ENCODE assay signal across 2 cellular contexts in the genomic region with DNA sequence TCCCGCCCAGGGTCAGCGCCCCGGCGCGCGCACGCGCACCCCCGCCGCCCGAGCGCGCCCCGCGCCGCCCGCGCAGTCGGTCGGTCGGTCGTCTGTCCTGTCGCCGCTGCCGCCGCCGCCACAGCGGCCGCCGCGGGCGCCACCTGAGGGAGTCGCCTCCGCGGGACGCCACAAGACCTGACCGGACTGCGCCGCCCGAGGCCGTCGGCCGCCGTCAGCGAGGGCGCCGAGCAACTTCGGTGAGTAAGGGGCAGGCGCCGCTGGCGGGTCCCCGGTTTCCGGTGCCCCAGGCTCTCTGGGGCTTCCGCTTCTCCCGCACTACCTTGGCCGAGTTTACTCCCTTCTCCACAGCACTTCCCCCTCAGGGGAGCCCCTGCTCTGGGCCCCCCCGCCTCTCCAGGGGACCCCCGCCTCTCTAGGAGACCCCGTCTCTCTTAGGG.
A peak's percentile ranks its signal among the peaks of the same experiment; 100 is the strongest.
TF ChIP-seq lines count a peak whose summit lies in the region.

No MANE protein-coding gene starts in this region.

TF ChIP-seq in GM23338, 12 proteins besides CTCF, POLR2A, EP300 and RAD21:
- TF ChIP-seq, protein P1, sequence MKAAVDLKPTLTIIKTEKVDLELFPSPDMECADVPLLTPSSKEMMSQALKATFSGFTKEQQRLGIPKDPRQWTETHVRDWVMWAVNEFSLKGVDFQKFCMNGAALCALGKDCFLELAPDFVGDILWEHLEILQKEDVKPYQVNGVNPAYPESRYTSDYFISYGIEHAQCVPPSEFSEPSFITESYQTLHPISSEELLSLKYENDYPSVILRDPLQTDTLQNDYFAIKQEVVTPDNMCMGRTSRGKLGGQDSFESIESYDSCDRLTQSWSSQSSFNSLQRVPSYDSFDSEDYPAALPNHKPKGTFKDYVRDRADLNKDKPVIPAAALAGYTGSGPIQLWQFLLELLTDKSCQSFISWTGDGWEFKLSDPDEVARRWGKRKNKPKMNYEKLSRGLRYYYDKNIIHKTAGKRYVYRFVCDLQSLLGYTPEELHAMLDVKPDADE (IDR thresholded peaks at IDR 0.05): no peak
- TF ChIP-seq EZH2phosphoT487 (IDR thresholded peaks at IDR 0.05; ENCODE audit: unreplicated experiment) (no peak), EZH2 (IDR thresholded peaks at IDR 0.05; ENCODE audit: low read depth, unreplicated experiment) (no peak), ZNF114 (CRISPR knock-in tag; IDR thresholded peaks at IDR 0.05) (no peak), NANOG (IDR thresholded peaks at IDR 0.05; ENCODE audit: borderline replicate concordance) (no peak), JUNB (IDR thresholded peaks at IDR 0.05; ENCODE audit: unreplicated experiment) (no peak), STAT1 (IDR thresholded peaks at IDR 0.05; ENCODE audit: unreplicated experiment) (no peak)
- TF ChIP-seq, protein P2, sequence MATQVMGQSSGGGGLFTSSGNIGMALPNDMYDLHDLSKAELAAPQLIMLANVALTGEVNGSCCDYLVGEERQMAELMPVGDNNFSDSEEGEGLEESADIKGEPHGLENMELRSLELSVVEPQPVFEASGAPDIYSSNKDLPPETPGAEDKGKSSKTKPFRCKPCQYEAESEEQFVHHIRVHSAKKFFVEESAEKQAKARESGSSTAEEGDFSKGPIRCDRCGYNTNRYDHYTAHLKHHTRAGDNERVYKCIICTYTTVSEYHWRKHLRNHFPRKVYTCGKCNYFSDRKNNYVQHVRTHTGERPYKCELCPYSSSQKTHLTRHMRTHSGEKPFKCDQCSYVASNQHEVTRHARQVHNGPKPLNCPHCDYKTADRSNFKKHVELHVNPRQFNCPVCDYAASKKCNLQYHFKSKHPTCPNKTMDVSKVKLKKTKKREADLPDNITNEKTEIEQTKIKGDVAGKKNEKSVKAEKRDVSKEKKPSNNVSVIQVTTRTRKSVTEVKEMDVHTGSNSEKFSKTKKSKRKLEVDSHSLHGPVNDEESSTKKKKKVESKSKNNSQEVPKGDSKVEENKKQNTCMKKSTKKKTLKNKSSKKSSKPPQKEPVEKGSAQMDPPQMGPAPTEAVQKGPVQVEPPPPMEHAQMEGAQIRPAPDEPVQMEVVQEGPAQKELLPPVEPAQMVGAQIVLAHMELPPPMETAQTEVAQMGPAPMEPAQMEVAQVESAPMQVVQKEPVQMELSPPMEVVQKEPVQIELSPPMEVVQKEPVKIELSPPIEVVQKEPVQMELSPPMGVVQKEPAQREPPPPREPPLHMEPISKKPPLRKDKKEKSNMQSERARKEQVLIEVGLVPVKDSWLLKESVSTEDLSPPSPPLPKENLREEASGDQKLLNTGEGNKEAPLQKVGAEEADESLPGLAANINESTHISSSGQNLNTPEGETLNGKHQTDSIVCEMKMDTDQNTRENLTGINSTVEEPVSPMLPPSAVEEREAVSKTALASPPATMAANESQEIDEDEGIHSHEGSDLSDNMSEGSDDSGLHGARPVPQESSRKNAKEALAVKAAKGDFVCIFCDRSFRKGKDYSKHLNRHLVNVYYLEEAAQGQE (IDR thresholded peaks at IDR 0.05; ENCODE audit: unreplicated experiment): no peak
- TF ChIP-seq, protein P3, sequence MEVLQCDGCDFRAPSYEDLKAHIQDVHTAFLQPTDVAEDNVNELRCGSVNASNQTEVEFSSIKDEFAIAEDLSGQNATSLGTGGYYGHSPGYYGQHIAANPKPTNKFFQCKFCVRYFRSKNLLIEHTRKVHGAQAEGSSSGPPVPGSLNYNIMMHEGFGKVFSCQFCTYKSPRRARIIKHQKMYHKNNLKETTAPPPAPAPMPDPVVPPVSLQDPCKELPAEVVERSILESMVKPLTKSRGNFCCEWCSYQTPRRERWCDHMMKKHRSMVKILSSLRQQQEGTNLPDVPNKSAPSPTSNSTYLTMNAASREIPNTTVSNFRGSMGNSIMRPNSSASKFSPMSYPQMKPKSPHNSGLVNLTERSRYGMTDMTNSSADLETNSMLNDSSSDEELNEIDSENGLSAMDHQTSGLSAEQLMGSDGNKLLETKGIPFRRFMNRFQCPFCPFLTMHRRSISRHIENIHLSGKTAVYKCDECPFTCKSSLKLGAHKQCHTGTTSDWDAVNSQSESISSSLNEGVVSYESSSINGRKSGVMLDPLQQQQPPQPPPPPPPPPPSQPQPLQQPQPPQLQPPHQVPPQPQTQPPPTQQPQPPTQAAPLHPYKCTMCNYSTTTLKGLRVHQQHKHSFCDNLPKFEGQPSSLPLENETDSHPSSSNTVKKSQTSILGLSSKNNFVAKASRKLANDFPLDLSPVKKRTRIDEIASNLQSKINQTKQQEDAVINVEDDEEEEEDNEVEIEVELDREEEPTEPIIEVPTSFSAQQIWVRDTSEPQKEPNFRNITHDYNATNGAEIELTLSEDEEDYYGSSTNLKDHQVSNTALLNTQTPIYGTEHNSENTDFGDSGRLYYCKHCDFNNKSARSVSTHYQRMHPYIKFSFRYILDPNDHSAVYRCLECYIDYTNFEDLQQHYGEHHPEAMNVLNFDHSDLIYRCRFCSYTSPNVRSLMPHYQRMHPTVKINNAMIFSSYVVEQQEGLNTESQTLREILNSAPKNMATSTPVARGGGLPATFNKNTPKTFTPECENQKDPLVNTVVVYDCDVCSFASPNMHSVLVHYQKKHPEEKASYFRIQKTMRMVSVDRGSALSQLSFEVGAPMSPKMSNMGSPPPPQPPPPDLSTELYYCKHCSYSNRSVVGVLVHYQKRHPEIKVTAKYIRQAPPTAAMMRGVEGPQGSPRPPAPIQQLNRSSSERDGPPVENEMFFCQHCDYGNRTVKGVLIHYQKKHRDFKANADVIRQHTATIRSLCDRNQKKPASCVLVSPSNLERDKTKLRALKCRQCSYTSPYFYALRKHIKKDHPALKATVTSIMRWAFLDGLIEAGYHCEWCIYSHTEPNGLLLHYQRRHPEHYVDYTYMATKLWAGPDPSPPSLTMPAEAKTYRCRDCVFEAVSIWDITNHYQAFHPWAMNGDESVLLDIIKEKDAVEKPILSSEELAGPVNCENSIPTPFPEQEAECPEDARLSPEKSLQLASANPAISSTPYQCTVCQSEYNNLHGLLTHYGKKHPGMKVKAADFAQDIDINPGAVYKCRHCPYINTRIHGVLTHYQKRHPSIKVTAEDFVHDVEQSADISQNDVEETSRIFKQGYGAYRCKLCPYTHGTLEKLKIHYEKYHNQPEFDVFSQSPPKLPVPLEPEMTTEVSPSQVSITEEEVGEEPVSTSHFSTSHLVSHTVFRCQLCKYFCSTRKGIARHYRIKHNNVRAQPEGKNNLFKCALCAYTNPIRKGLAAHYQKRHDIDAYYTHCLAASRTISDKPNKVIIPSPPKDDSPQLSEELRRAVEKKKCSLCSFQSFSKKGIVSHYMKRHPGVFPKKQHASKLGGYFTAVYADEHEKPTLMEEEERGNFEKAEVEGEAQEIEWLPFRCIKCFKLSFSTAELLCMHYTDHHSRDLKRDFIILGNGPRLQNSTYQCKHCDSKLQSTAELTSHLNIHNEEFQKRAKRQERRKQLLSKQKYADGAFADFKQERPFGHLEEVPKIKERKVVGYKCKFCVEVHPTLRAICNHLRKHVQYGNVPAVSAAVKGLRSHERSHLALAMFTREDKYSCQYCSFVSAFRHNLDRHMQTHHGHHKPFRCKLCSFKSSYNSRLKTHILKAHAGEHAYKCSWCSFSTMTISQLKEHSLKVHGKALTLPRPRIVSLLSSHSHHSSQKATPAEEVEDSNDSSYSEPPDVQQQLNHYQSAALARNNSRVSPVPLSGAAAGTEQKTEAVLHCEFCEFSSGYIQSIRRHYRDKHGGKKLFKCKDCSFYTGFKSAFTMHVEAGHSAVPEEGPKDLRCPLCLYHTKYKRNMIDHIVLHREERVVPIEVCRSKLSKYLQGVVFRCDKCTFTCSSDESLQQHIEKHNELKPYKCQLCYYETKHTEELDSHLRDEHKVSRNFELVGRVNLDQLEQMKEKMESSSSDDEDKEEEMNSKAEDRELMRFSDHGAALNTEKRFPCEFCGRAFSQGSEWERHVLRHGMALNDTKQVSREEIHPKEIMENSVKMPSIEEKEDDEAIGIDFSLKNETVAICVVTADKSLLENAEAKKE (CRISPR knock-in tag; IDR thresholded peaks at IDR 0.05): no peak

TF ChIP-seq in HepG2, 621 proteins besides CTCF, POLR2A, EP300 and RAD21 (continued from another document and continues in another):
- TF ChIP-seq, protein P4, sequence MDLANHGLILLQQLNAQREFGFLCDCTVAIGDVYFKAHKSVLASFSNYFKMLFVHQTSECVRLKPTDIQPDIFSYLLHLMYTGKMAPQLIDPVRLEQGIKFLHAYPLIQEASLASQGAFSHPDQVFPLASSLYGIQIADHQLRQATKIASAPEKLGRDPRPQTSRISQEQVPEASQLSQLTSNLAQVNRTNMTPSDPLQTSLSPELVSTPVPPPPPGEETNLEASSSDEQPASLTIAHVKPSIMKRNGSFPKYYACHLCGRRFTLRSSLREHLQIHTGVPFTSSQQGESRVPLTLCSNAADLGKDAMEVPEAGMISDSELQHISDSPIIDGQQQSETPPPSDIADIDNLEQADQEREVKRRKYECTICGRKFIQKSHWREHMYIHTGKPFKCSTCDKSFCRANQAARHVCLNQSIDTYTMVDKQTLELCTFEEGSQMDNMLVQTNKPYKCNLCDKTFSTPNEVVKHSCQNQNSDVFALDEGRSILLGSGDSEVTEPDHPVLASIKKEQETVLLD (CRISPR knock-in tag; IDR thresholded peaks at IDR 0.05; ENCODE audit: low read depth): peak; percentile 30; the same call in 1 of the 2 replicates
- TF ChIP-seq CENPX (CRISPR knock-in tag; IDR thresholded peaks at IDR 0.05) (no peak), KDM5B (CRISPR knock-in tag; IDR thresholded peaks at IDR 0.05; ENCODE audit: borderline replicate concordance) (0 out of 2 replicates have a peak, but pooled peaks have one; percentile 11), ZNF501 (CRISPR knock-in tag; IDR thresholded peaks at IDR 0.05) (no peak), ELF3 (CRISPR knock-in tag; IDR thresholded peaks at IDR 0.05) (no peak), RBM39 (IDR thresholded peaks at IDR 0.05; ENCODE audit: low read depth, low read length, poor library complexity, severe bottlenecking) (peak; percentile 14), SAP130 (CRISPR knock-in tag; IDR thresholded peaks at IDR 0.05; ENCODE audit: low read depth) (peak; percentile 4; the same call in 1 of the 2 replicates), ZFP41 (CRISPR knock-in tag; IDR thresholded peaks at IDR 0.05; ENCODE audit: borderline replicate concordance) (no peak), HNRNPH1 (optimal IDR thresholded peaks at IDR 0.05; ENCODE audit: low read depth, low read length) (no peak), RNF2 (conservative IDR thresholded peaks at IDR 0.05; ENCODE audit: low read depth) (no peak), ZNF569 (CRISPR knock-in tag; IDR thresholded peaks at IDR 0.05; ENCODE audit: borderline replicate concordance) (no peak), ZMAT3 (CRISPR knock-in tag; conservative IDR thresholded peaks at IDR 0.05) (0 out of 2 replicates have a peak, but pooled peaks have one; percentile 5), RBFOX2 (IDR thresholded peaks at IDR 0.05; ENCODE audit: low read depth, low read length) (peak; percentile 55; the same call in 1 of the 2 replicates), HNRNPLL (IDR thresholded peaks at IDR 0.05; ENCODE audit: low read depth, low read length, poor library complexity, severe bottlenecking) (peak; percentile 55), PHF8 (CRISPR knock-in tag; IDR thresholded peaks at IDR 0.05) (peak; percentile 13; the same call in 1 of the 2 replicates), GABPA (IDR thresholded peaks at IDR 0.05; ENCODE audit: low read depth, low read length) (peak; percentile 30), GABPA (CRISPR knock-in tag; IDR thresholded peaks at IDR 0.05; ENCODE audit: low read depth) (no peak)
- TF ChIP-seq, protein P5, sequence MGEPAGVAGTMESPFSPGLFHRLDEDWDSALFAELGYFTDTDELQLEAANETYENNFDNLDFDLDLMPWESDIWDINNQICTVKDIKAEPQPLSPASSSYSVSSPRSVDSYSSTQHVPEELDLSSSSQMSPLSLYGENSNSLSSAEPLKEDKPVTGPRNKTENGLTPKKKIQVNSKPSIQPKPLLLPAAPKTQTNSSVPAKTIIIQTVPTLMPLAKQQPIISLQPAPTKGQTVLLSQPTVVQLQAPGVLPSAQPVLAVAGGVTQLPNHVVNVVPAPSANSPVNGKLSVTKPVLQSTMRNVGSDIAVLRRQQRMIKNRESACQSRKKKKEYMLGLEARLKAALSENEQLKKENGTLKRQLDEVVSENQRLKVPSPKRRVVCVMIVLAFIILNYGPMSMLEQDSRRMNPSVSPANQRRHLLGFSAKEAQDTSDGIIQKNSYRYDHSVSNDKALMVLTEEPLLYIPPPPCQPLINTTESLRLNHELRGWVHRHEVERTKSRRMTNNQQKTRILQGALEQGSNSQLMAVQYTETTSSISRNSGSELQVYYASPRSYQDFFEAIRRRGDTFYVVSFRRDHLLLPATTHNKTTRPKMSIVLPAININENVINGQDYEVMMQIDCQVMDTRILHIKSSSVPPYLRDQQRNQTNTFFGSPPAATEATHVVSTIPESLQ (CRISPR knock-in tag; conservative IDR thresholded peaks at IDR 0.05): no peak
- TF ChIP-seq, protein P1 (CRISPR knock-in tag; IDR thresholded peaks at IDR 0.05): no peak
- TF ChIP-seq, protein P6, sequence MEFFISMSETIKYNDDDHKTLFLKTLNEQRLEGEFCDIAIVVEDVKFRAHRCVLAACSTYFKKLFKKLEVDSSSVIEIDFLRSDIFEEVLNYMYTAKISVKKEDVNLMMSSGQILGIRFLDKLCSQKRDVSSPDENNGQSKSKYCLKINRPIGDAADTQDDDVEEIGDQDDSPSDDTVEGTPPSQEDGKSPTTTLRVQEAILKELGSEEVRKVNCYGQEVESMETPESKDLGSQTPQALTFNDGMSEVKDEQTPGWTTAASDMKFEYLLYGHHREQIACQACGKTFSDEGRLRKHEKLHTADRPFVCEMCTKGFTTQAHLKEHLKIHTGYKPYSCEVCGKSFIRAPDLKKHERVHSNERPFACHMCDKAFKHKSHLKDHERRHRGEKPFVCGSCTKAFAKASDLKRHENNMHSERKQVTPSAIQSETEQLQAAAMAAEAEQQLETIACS (CRISPR knock-in tag; IDR thresholded peaks at IDR 0.05): peak; percentile 65; the same call in 1 of the 2 replicates
